12 cellular contexts compared by ENCODE assay signal in the genomic region with DNA sequence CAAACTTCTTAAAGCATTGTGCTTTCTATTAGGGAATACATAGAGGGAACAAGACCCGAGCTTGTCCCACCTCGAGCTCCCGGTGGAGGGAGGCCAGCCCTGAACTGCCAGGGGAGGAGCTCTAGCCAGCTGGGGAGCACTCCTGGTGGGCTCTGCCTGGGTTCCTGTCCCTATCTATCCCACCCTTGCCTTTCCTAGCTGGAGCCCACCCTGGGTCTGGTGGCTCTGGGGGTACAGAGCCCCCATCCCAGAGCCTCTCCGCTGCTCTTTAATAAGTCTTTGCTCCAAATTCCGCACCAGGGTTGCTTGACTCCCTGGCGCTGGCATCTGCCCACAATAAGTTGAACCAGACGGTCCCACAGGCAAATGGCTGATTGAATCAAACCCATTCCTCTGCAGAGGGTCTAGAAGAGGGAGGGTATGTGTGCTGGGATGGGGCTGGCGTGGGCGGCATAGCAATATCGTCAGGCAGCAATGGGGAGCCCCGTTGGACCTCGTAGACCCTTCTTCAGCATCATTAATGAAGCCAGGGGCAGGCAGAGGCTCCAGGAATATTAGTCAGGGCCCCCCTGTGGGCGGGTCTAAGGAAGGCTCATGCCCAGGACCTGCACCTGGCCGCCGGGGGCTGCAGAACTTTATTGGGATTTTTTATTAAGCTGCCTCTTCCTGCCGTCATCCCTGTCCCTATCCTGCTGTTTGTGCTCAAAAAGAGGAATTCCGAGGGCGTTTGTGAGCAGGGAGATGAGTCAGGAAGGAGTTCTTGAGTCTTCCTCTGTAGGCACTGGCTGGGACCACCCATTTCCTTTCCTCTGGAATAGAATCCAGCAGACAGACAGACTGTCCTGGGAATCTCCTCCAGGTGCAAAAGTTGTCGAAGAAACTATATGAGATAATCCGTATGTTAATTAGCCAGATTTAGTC. TPM values are rescaled to one million over a fixed set of nuclear protein-coding genes. Genes with fewer than 3 reads are reported as not detected.
DNase-seq lines count a peak whose midpoint lies in the region; ATAC-seq and TF ChIP-seq lines count a peak whose summit lies in the region.
"Had no signal": no experiment of that assay in that cellular context is flagged by ENCODE, and none has a peak within 500 bp of the region (broad histone marks: within the 10 kb centered on the region; RNA-seq: fewer than 3 reads in every experiment).

No MANE protein-coding gene starts in this region.

- DNase-seq in HFF-Myc (ENCODE audit: extremely low read depth, low read depth) (peak; percentile 22), fibroblast of pulmonary artery (ENCODE audit: low read depth) (peak; percentile 16), smooth muscle cell (lab: John Stamatoyannopoulos, UW; ENCODE audit: unreplicated experiment) (no peak), SHP77 treated with DMSO at 0.1 percent for 48 hours (lab: John Stamatoyannopoulos, UW) (no peak)
- no peak for DNase-seq in effector CD8-positive, alpha-beta T cell (lab: John Stamatoyannopoulos, UW)
- DNase-seq: NCI-H446 treated with DMSO at 0.1 percent for 48 hours; nephron progenitor cell; stimulated activated naive CD8-positive, alpha-beta T cell treated with anti-CD3 and anti-CD28 coated beads, Interleukin-15, Interleukin-2, amounts not matched to agents 100 U/mL and 50 U/mL, for 24 hours had no signal

- no peaks in the 10 kb centered on the region for H3K79me2 ChIP-seq in smooth muscle cell (ENCODE audit: low read depth)

- WGBS in smooth muscle cell (ENCODE audit: low lambda C conversion rate) = 55% methylated on average over 20 of the region's 20 CpGs

- H3K27me3 ChIP-seq in smooth muscle cell (ENCODE audit: low read depth) = no peaks in the 10 kb centered on the region

- peak overlapping the region; percentile 1 for H3K27ac ChIP-seq in smooth muscle cell (ENCODE audit: low read depth)

- H3F3A ChIP-seq in smooth muscle cell (ENCODE audit: low read depth) = no peaks in the 10 kb centered on the region

- TF ChIP-seq CTCF in HFF-Myc (IDR thresholded peaks at IDR 0.05; ENCODE audit: low read depth, low read length, missing control alignments) = no peak
- no peak for TF ChIP-seq CTCF in fibroblast of pulmonary artery (IDR thresholded peaks at IDR 0.05; ENCODE audit: low read length, missing control alignments)
- TF ChIP-seq CTCF in smooth muscle cell (IDR thresholded peaks at IDR 0.05; ENCODE audit: borderline replicate concordance, insufficient read depth, poor library complexity, severe bottlenecking) = no peak

- peaks cover 21% of the 10 kb centered on the region for H3K4me1 ChIP-seq in smooth muscle cell (ENCODE audit: low read depth)

- H3K4me3 ChIP-seq in HFF-Myc (replicated peaks; ENCODE audit: low read depth, low read length) (no peak overlapping the region), fibroblast of pulmonary artery (replicated peaks; ENCODE audit: low read depth, low read length) (no peak overlapping the region), smooth muscle cell (no peak overlapping the region)

- no peaks in the 10 kb centered on the region for H3K36me3 ChIP-seq in smooth muscle cell (ENCODE audit: low read depth)

- H4K20me1 ChIP-seq in smooth muscle cell (ENCODE audit: low read depth) = no peaks in the 10 kb centered on the region

- H3K9me3 ChIP-seq in smooth muscle cell (replicated peaks; ENCODE audit: low read depth) = no peaks in the 10 kb centered on the region

- H3K9ac ChIP-seq in smooth muscle cell (ENCODE audit: low read depth) = no peak overlapping the region

- H2AFZ ChIP-seq in smooth muscle cell (ENCODE audit: low read depth) = no peak overlapping the region

- peak; percentile 30 for ATAC-seq in SK-N-SH treated with all-trans-retinoic acid at 6 μM for 48 hours
- no peak for ATAC-seq in HG03571 (IDR thresholded peaks at IDR 0.05; ENCODE audit: unreplicated experiment)
- no peak for ATAC-seq in GM18519 (IDR thresholded peaks at IDR 0.05; ENCODE audit: low FRiP score, unreplicated experiment)
- ATAC-seq: stimulated activated naive CD8-positive, alpha-beta T cell treated with anti-CD3 and anti-CD28 coated beads, Interleukin-15, Interleukin-2, amounts not matched to agents 100 U/mL and 50 U/mL, for 24 hours had no signal

- peak overlapping the region; percentile 56 for H3K4me2 ChIP-seq in smooth muscle cell

TF ChIP-seq in SK-N-SH treated with all-trans-retinoic acid at 6 μM for 48 hours, 23 proteins besides CTCF, POLR2A, EP300 and RAD21:
- TF ChIP-seq PPARA (CRISPR knock-in tag; IDR thresholded peaks at IDR 0.05; ENCODE audit: borderline replicate concordance) (no peak), ZC3H10 (CRISPR knock-in tag; IDR thresholded peaks at IDR 0.05) (no peak), ISL1 (CRISPR knock-in tag; IDR thresholded peaks at IDR 0.05) (no peak), GLIS3 (CRISPR knock-in tag; IDR thresholded peaks at IDR 0.05) (no peak)

RNA-seq across cellular contexts. Expression of gene RIC3, which starts 38.5 kb away (rescaled TPM):
- total RNA-seq in smooth muscle cell = 0.18 and 3.1 TPM in 2 replicates
- polyA plus RNA-seq in smooth muscle cell = 0.35 and 1.6 TPM in 2 replicates

RNA-seq across cellular contexts. Expression of gene LMO1, which starts 56.3 kb away (rescaled TPM):
- total RNA-seq in smooth muscle cell = 1.1 and 8.3 TPM in 2 replicates
- 1.6 and 5.1 TPM in 2 replicates for polyA plus RNA-seq in smooth muscle cell
- total RNA-seq: aorta had no signal
- polyA plus RNA-seq: aorta had no signal

Comparison
In these comparisons a context has a peak if more than half of its experiments do, and no peak if none do; other contexts are left out.
1. DNase-seq: peak in HFF-Myc (single experiment) and fibroblast of pulmonary artery (single experiment); none in smooth muscle cell (single experiment), effector CD8-positive, alpha-beta T cell (single experiment) and SHP77 treated with DMSO at 0.1 percent for 48 hours (single experiment).